ENCODE assay signal across 8 cellular contexts in genomic region chr1:236524892-236525179, GRCh38. TPM values are rescaled to one million over a fixed set of nuclear protein-coding genes. Genes with fewer than 3 reads are reported as not detected.
DNase-seq lines count a peak whose midpoint lies in the region; ATAC-seq, FAIRE-seq and TF ChIP-seq lines count a peak whose summit lies in the region.

No MANE protein-coding gene starts in this region.

- peak overlapping the region; percentile 99 for H3K4me3 ChIP-seq in GM12864 (ENCODE audit: low read depth, low read length)
- H3K4me3 ChIP-seq in KMS-11 (IDR thresholded peaks at IDR 0.05; ENCODE audit: insufficient read depth, low read depth, low read length), result peak overlapping the region; percentile 75
- peak overlapping the region; percentile 64 for H3K4me3 ChIP-seq in neural cell (ENCODE audit: low read length)
- H3K4me3 ChIP-seq in mesendoderm (ENCODE audit: low read length), result no peak overlapping the region

- H3K27ac ChIP-seq in KMS-11 (no peak overlapping the region), neural cell (ENCODE audit: low read length) (no peak overlapping the region), caudate nucleus (ENCODE audit: low read depth, low read length) (no peak overlapping the region), mesendoderm (ENCODE audit: low read depth, low read length) (no peak overlapping the region)

- H3K9me2 ChIP-seq in neural cell (ENCODE audit: insufficient read depth, low read length), result no peaks in the 10 kb centered on the region

- no peaks in the 10 kb centered on the region for H3K36me3 ChIP-seq in KMS-11 (ENCODE audit: insufficient read depth)
- no peaks in the 10 kb centered on the region for H3K36me3 ChIP-seq in neural cell (ENCODE audit: insufficient read depth, low read length)
- no peaks in the 10 kb centered on the region for H3K36me3 ChIP-seq in mesendoderm (ENCODE audit: control insufficient read depth, insufficient read depth, low read length)

- FAIRE-seq in urothelium cell line (lab: Jason Lieb, UNC), result no peak

- H2BK15ac ChIP-seq in mesendoderm (replicated peaks; ENCODE audit: low read depth), result no peak overlapping the region

- TF ChIP-seq CTCF in GM12864 (IDR thresholded peaks at IDR 0.05; ENCODE audit: low read depth, low read length, missing control alignments) (no peak), KMS-11 (conservative IDR thresholded peaks at IDR 0.05; ENCODE audit: low read depth, low read length) (no peak), neural cell (IDR thresholded peaks at IDR 0.05; ENCODE audit: poor library complexity, severe bottlenecking) (no peak)

- peak overlapping the region; percentile 98 for H3K4me3 Mint-ChIP-seq in central memory CD8-positive, alpha-beta T cell

- no peak overlapping the region for H4K8ac ChIP-seq in mesendoderm (ENCODE audit: low read depth, low read length)

- no peak overlapping the region for H2BK120ac ChIP-seq in mesendoderm (ENCODE audit: low read depth, low read length)

- no peaks in the 10 kb centered on the region for H3K27me3 ChIP-seq in KMS-11 (ENCODE audit: insufficient read depth, low read depth)
- peaks cover 16% of the 10 kb centered on the region for H3K27me3 ChIP-seq in neural cell (ENCODE audit: insufficient read depth, low read depth, low read length)
- no peaks in the 10 kb centered on the region for H3K27me3 ChIP-seq in mesendoderm (ENCODE audit: insufficient read depth, low read length, poor library complexity)

- H3K4me2 ChIP-seq in KMS-11 (peak overlapping the region; percentile 77), neural cell (ENCODE audit: low read length) (peak overlapping the region; percentile 3), mesendoderm (ENCODE audit: low read length) (no peak overlapping the region)

- H3K79me2 ChIP-seq in KMS-11 (ENCODE audit: insufficient read depth, low read depth) (no peaks in the 10 kb centered on the region), neural cell (replicated peaks; ENCODE audit: insufficient read depth, low read length) (no peaks in the 10 kb centered on the region), mesendoderm (ENCODE audit: control insufficient read depth, insufficient read depth, low read length) (no peaks in the 10 kb centered on the region)

- peaks cover 38% of the 10 kb centered on the region for H3K36me3 Mint-ChIP-seq in central memory CD8-positive, alpha-beta T cell (ENCODE audit: insufficient read depth)

- TF ChIP-seq EP300 in neural cell (conservative IDR thresholded peaks at IDR 0.05; ENCODE audit: poor library complexity, severe bottlenecking), result no peak

- H3K9ac ChIP-seq in KMS-11 (peak overlapping the region; percentile 26; the same call in 1 of the 2 replicates), neural cell (ENCODE audit: low read length) (no peak overlapping the region), mesendoderm (ENCODE audit: low read length) (no peak overlapping the region)

- H3K27ac Mint-ChIP-seq in central memory CD8-positive, alpha-beta T cell (ENCODE audit: low read depth), result peak overlapping the region; percentile 98

- H3K4me1 Mint-ChIP-seq in central memory CD8-positive, alpha-beta T cell, result peaks cover 21% of the 10 kb centered on the region

- no peak overlapping the region for H3K23ac ChIP-seq in mesendoderm (ENCODE audit: low read length)

- H4K20me1 ChIP-seq in KMS-11 (ENCODE audit: insufficient read depth) (no peaks in the 10 kb centered on the region), neural cell (ENCODE audit: insufficient read depth) (no peaks in the 10 kb centered on the region)

- H3K9me3 Mint-ChIP-seq in central memory CD8-positive, alpha-beta T cell, result no peaks in the 10 kb centered on the region

- no peak overlapping the region for H3K4ac ChIP-seq in mesendoderm (ENCODE audit: low read depth, low read length)

- 100% methylated on average over 1 of the region's 3 CpGs for WGBS in mesendoderm (ENCODE audit: extremely low coverage, insufficient coverage, low lambda C conversion rate)

- H3K56ac ChIP-seq in mesendoderm (ENCODE audit: low read length), result no peak overlapping the region

- no peaks in the 10 kb centered on the region for H3K4me1 ChIP-seq in KMS-11 (ENCODE audit: low read depth, poor library complexity, severe bottlenecking)
- no peaks in the 10 kb centered on the region for H3K4me1 ChIP-seq in mesendoderm (ENCODE audit: control insufficient read depth, low read depth, low read length)

- no peaks in the 10 kb centered on the region for H3F3A ChIP-seq in neural cell (ENCODE audit: insufficient read depth, low read length, poor library complexity, severe bottlenecking)

- DNase-seq in GM12864 (ENCODE audit: low read depth), result no peak
- DNase-seq in central memory CD8-positive, alpha-beta T cell (ENCODE audit: low spot score in 2 of 2), result no peak
- DNase-seq in caudate nucleus (lab: John Stamatoyannopoulos, UW), result no peak
- DNase-seq in mesendoderm, result no peak
- DNase-seq in urothelium cell line (ENCODE audit: low spot score), result no peak
- no peak for DNase-seq in cerebellar cortex (ENCODE audit: low spot score)

- TF ChIP-seq RAD21 in neural cell (conservative IDR thresholded peaks at IDR 0.05), result no peak

- H2AFZ ChIP-seq in KMS-11 (ENCODE audit: low read depth), result peak overlapping the region; percentile 95
- no peak overlapping the region for H2AFZ ChIP-seq in neural cell (ENCODE audit: low read depth, low read length)

- no peaks in the 10 kb centered on the region for H3K79me1 ChIP-seq in mesendoderm (ENCODE audit: low read length)

- no peak overlapping the region for H3K18ac ChIP-seq in mesendoderm (ENCODE audit: low read length)

- no peak for ATAC-seq in central memory CD8-positive, alpha-beta T cell (replicated peaks; ENCODE audit: extremely low read depth, poor library complexity, severe bottlenecking)

- H2AK5ac ChIP-seq in mesendoderm (ENCODE audit: low read length), result no peak overlapping the region

- no peak overlapping the region for H4K5ac ChIP-seq in mesendoderm (ENCODE audit: low read length)

- no peaks in the 10 kb centered on the region for H3K27me3 Mint-ChIP-seq in central memory CD8-positive, alpha-beta T cell

- no peaks in the 10 kb centered on the region for H3K9me3 ChIP-seq in neural cell (ENCODE audit: low read length)

- no peak overlapping the region for H2BK5ac ChIP-seq in mesendoderm (ENCODE audit: low read length)

TF ChIP-seq in neural cell, 6 proteins besides CTCF, POLR2A, EP300 and RAD21:
- TF ChIP-seq SMC3 (conservative IDR thresholded peaks at IDR 0.05; ENCODE audit: poor library complexity) (no peak), TAF1 (IDR thresholded peaks at IDR 0.05; ENCODE audit: low read depth) (no peak), REST (IDR thresholded peaks at IDR 0.05; ENCODE audit: borderline replicate concordance) (no peak), EZH2 (IDR thresholded peaks at IDR 0.05; ENCODE audit: borderline replicate concordance, insufficient read depth, low read length, poor library complexity, severe bottlenecking) (no peak), MXI1 (conservative IDR thresholded peaks at IDR 0.05; ENCODE audit: poor library complexity, severe bottlenecking) (no peak), POLR2AphosphoS5 (IDR thresholded peaks at IDR 0.05) (no peak)

RNA-seq across cellular contexts. Expression of gene LGALS8, which starts 1.1 kb away (rescaled TPM):
- polyA plus RNA-seq in neural cell, result 1.0 and 4.9 TPM in 2 replicates
- polyA minus RNA-seq in neural cell, result 3.2 and 3.4 TPM in 2 replicates
- polyA plus RNA-seq in mesendoderm (2013, experiment 1 of 2), result 7.7 TPM
- 7.9 TPM for polyA plus RNA-seq in mesendoderm (2013, experiment 2 of 2)
